ENCODE assay signal across 15 cellular contexts in the genomic region with DNA sequence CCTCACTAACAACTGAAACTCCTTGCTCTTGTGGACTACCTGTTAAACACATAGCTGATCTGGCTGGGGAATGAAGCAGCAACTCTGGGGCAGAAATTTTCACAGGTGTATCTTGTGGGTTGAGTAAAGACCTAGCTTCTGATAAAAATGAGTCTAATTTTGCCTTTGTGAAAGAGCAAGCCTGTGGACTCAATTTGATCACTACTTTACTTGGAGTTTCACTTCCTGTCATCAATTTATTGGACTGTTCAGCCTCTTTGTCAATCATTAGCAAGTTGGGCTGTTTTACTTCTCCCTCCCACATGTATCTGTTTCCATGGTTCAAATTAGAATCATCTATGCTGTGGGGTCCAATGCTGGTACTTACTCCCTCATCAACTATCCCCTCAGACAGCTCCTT.
DNase-seq lines count a peak whose midpoint lies in the region; ATAC-seq lines count a peak whose summit lies in the region.
"Had no signal": no experiment of that assay in that cellular context is flagged by ENCODE, and none has a peak within 500 bp of the region (broad histone marks: within the 10 kb centered on the region; RNA-seq: fewer than 3 reads in every experiment).

No MANE protein-coding gene starts in this region.

- peak overlapping the region; percentile 39 for H3K27ac Mint-ChIP-seq in central memory CD8-positive, alpha-beta T cell (ENCODE audit: low read depth)
- H3K27ac Mint-ChIP-seq: dendritic cell treated with granulocyte-macrophage colony-stimulating factor and Interleukin-4, amounts not matched to agents 40 ng/mL and 50 ng/mL, for 4 days had no signal

- H3K27me3 Mint-ChIP-seq in central memory CD8-positive, alpha-beta T cell, result no peaks in the 10 kb centered on the region
- H3K27me3 Mint-ChIP-seq: dendritic cell treated with granulocyte-macrophage colony-stimulating factor and Interleukin-4, amounts not matched to agents 40 ng/mL and 50 ng/mL, for 4 days had no signal

- ATAC-seq in GM21423 (IDR thresholded peaks at IDR 0.05; ENCODE audit: unreplicated experiment) (peak; percentile 51), HG03159 (IDR thresholded peaks at IDR 0.05; ENCODE audit: unreplicated experiment) (peak; percentile 45)
- no peak for ATAC-seq in central memory CD8-positive, alpha-beta T cell (replicated peaks; ENCODE audit: extremely low read depth, poor library complexity, severe bottlenecking)
- ATAC-seq: left lung had no signal

- H3K4me1 Mint-ChIP-seq in central memory CD8-positive, alpha-beta T cell, result peaks cover 6% of the 10 kb centered on the region

- DNase-seq in NOMO-1 treated with DMSO at 0.1 percent for 48 hours (lab: John Stamatoyannopoulos, UW; ENCODE audit: unreplicated experiment), result peak; percentile 39
- DNase-seq in NOMO-1 treated with dmso at 0.1 percent for 144 hours (lab: John Stamatoyannopoulos, UW; ENCODE audit: unreplicated experiment), result no peak
- no peak for DNase-seq in central memory CD8-positive, alpha-beta T cell (ENCODE audit: low spot score in 2 of 2)
- no peak for DNase-seq in central memory CD4-positive, alpha-beta T cell
- no peak for DNase-seq in foreskin melanocyte
- DNase-seq in caudate nucleus (lab: John Stamatoyannopoulos, UW), result no peak
- DNase-seq: DMS53; left lung; NCI-H510A; SHP77; stimulated activated naive CD4-positive, alpha-beta T cell treated with Interleukin-2 at 50 U/mL for 16 hours had no signal

- H3K36me3 Mint-ChIP-seq in central memory CD8-positive, alpha-beta T cell (ENCODE audit: insufficient read depth), result peaks cover 44% of the 10 kb centered on the region

- H3K9me3 Mint-ChIP-seq in central memory CD8-positive, alpha-beta T cell, result no peaks in the 10 kb centered on the region
- H3K9me3 Mint-ChIP-seq: dendritic cell treated with granulocyte-macrophage colony-stimulating factor and Interleukin-4, amounts not matched to agents 40 ng/mL and 50 ng/mL, for 4 days had no signal

- no peak overlapping the region for H3K4me3 Mint-ChIP-seq in central memory CD8-positive, alpha-beta T cell
- H3K4me3 Mint-ChIP-seq: dendritic cell treated with granulocyte-macrophage colony-stimulating factor and Interleukin-4, amounts not matched to agents 40 ng/mL and 50 ng/mL, for 4 days had no signal

- no peak overlapping the region for H3K27ac ChIP-seq in caudate nucleus (ENCODE audit: low read depth, low read length)
- H3K27ac ChIP-seq: 22Rv1, left lung had no signal
